Comparison of ENCODE assay signal across 1 cellular context in genomic region chr12:95336387-95337067, GRCh38.
A peak's percentile ranks its signal among the peaks of the same experiment; 100 is the strongest.
TF ChIP-seq lines count a peak whose summit lies in the region.

No MANE protein-coding gene starts in this region.

TF ChIP-seq in HepG2, 621 proteins besides CTCF, POLR2A, EP300 and RAD21 (continued from another document and continues in another):
- TF ChIP-seq NAIF1 (CRISPR knock-in tag; IDR thresholded peaks at IDR 0.05; ENCODE audit: borderline replicate concordance) (no peak), ZNF737 (CRISPR knock-in tag; IDR thresholded peaks at IDR 0.05; ENCODE audit: borderline replicate concordance) (no peak), NCOR1 (IDR thresholded peaks at IDR 0.05; ENCODE audit: borderline replicate concordance, low read length) (no peak), SOX13 (IDR thresholded peaks at IDR 0.05) (no peak), SOX13 (CRISPR knock-in tag; conservative IDR thresholded peaks at IDR 0.05 in 1 of 2, IDR thresholded peaks at IDR 0.05 in 1 of 2) (peak in 1 of 2 experiments; percentile 43; a peak in 1 of 4 replicates), ZNF616 (CRISPR knock-in tag; IDR thresholded peaks at IDR 0.05; ENCODE audit: low read depth) (no peak), MIER3 (CRISPR knock-in tag; IDR thresholded peaks at IDR 0.05; ENCODE audit: borderline replicate concordance) (peak; percentile 18; the same call in 1 of the 2 replicates), RFXAP (CRISPR knock-in tag; IDR thresholded peaks at IDR 0.05; ENCODE audit: borderline replicate concordance) (no peak), ZNF879 (CRISPR knock-in tag; IDR thresholded peaks at IDR 0.05) (no peak), ARHGAP35 (CRISPR knock-in tag; IDR thresholded peaks at IDR 0.05; ENCODE audit: borderline replicate concordance) (no peak), PHF21A (CRISPR knock-in tag; IDR thresholded peaks at IDR 0.05) (no peak), PHF5A (CRISPR knock-in tag; IDR thresholded peaks at IDR 0.05; ENCODE audit: low read depth, unreplicated experiment) (no peak), ARID2 (CRISPR knock-in tag; IDR thresholded peaks at IDR 0.05; ENCODE audit: borderline replicate concordance) (no peak), EZH2 (conservative IDR thresholded peaks at IDR 0.05; ENCODE audit: low read depth, low read length) (no peak), PTBP1 (IDR thresholded peaks at IDR 0.05; ENCODE audit: low read depth, low read length, poor library complexity, severe bottlenecking) (no peak), DMAP1 (CRISPR knock-in tag; IDR thresholded peaks at IDR 0.05) (no peak), AHDC1 (CRISPR knock-in tag; IDR thresholded peaks at IDR 0.05; ENCODE audit: borderline replicate concordance) (no peak), DMTF1 (CRISPR knock-in tag; IDR thresholded peaks at IDR 0.05) (no peak), JDP2 (CRISPR knock-in tag; IDR thresholded peaks at IDR 0.05; ENCODE audit: borderline replicate concordance) (no peak), XRCC5 (optimal IDR thresholded peaks at IDR 0.05; ENCODE audit: low read length) (peak; percentile 76), ZNF747 (CRISPR knock-in tag; IDR thresholded peaks at IDR 0.05; ENCODE audit: borderline replicate concordance) (no peak), BCL6 (CRISPR knock-in tag; IDR thresholded peaks at IDR 0.05) (peak; percentile 17; the same call in 1 of the 2 replicates), ZNF232 (CRISPR knock-in tag; IDR thresholded peaks at IDR 0.05; ENCODE audit: borderline replicate concordance) (no peak), ZNF572 (CRISPR knock-in tag; IDR thresholded peaks at IDR 0.05) (no peak), ASH2L (IDR thresholded peaks at IDR 0.05; ENCODE audit: insufficient read length, low read depth, low read length) (no peak), ZNF556 (CRISPR knock-in tag; IDR thresholded peaks at IDR 0.05; ENCODE audit: borderline replicate concordance) (no peak), STAT5B (CRISPR knock-in tag; IDR thresholded peaks at IDR 0.05) (no peak), NBN (conservative IDR thresholded peaks at IDR 0.05) (no peak), ZNF768 (CRISPR knock-in tag; IDR thresholded peaks at IDR 0.05) (no peak), PCBP2 (optimal IDR thresholded peaks at IDR 0.05; ENCODE audit: low read depth, low read length, poor library complexity, severe bottlenecking) (no peak), ZIK1 (CRISPR knock-in tag; IDR thresholded peaks at IDR 0.05; ENCODE audit: borderline replicate concordance, low read depth) (no peak), NFYB (CRISPR knock-in tag; IDR thresholded peaks at IDR 0.05) (no peak), ZNF3 (CRISPR knock-in tag; IDR thresholded peaks at IDR 0.05) (no peak), ZNF451 (CRISPR knock-in tag; IDR thresholded peaks at IDR 0.05) (no peak), KDM1A (CRISPR knock-in tag; IDR thresholded peaks at IDR 0.05) (no peak), MLLT10 (CRISPR knock-in tag; IDR thresholded peaks at IDR 0.05) (no peak), SCMH1 (CRISPR knock-in tag; IDR thresholded peaks at IDR 0.05; ENCODE audit: borderline replicate concordance) (no peak), ZNF589 (CRISPR knock-in tag; conservative IDR thresholded peaks at IDR 0.05) (no peak), ZNF552 (CRISPR knock-in tag; IDR thresholded peaks at IDR 0.05; ENCODE audit: borderline replicate concordance) (no peak), KMT2A (CRISPR knock-in tag; IDR thresholded peaks at IDR 0.05) (no peak), DR1 (CRISPR knock-in tag; IDR thresholded peaks at IDR 0.05) (no peak), NR2F2 (IDR thresholded peaks at IDR 0.05; ENCODE audit: borderline replicate concordance, low read depth) (no peak), ZNF629 (CRISPR knock-in tag; conservative IDR thresholded peaks at IDR 0.05) (no peak), YEATS4 (CRISPR knock-in tag; IDR thresholded peaks at IDR 0.05; ENCODE audit: borderline replicate concordance) (no peak), MTF2 (CRISPR knock-in tag; IDR thresholded peaks at IDR 0.05; ENCODE audit: borderline replicate concordance) (no peak), NR2F1 (CRISPR knock-in tag; IDR thresholded peaks at IDR 0.05) (no peak), SSRP1 (CRISPR knock-in tag; IDR thresholded peaks at IDR 0.05) (0 out of 2 replicates have a peak, but pooled peaks have one; percentile 35), MED13 (CRISPR knock-in tag; IDR thresholded peaks at IDR 0.05) (no peak), CEBPG (CRISPR knock-in tag; IDR thresholded peaks at IDR 0.05) (0 out of 2 replicates have a peak, but pooled peaks have one; percentile 10), ZNF12 (CRISPR knock-in tag; IDR thresholded peaks at IDR 0.05) (0 out of 2 replicates have a peak, but pooled peaks have one; percentile 40), RARA (CRISPR knock-in tag; IDR thresholded peaks at IDR 0.05) (no peak), HNRNPL (IDR thresholded peaks at IDR 0.05; ENCODE audit: low read depth, low read length) (no peak), ZNF850 (CRISPR knock-in tag; conservative IDR thresholded peaks at IDR 0.05) (no peak), SRY (CRISPR knock-in tag; IDR thresholded peaks at IDR 0.05) (no peak), ZNF670 (CRISPR knock-in tag; IDR thresholded peaks at IDR 0.05; ENCODE audit: borderline replicate concordance) (no peak)
- TF ChIP-seq, protein P1, sequence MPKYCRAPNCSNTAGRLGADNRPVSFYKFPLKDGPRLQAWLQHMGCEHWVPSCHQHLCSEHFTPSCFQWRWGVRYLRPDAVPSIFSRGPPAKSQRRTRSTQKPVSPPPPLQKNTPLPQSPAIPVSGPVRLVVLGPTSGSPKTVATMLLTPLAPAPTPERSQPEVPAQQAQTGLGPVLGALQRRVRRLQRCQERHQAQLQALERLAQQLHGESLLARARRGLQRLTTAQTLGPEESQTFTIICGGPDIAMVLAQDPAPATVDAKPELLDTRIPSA (CRISPR knock-in tag; IDR thresholded peaks at IDR 0.05; ENCODE audit: borderline replicate concordance) = no peak
- TF ChIP-seq, protein P2, sequence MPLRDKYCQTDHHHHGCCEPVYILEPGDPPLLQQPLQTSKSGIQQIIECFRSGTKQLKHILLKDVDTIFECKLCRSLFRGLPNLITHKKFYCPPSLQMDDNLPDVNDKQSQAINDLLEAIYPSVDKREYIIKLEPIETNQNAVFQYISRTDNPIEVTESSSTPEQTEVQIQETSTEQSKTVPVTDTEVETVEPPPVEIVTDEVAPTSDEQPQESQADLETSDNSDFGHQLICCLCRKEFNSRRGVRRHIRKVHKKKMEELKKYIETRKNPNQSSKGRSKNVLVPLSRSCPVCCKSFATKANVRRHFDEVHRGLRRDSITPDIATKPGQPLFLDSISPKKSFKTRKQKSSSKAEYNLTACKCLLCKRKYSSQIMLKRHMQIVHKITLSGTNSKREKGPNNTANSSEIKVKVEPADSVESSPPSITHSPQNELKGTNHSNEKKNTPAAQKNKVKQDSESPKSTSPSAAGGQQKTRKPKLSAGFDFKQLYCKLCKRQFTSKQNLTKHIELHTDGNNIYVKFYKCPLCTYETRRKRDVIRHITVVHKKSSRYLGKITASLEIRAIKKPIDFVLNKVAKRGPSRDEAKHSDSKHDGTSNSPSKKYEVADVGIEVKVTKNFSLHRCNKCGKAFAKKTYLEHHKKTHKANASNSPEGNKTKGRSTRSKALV (CRISPR knock-in tag; IDR thresholded peaks at IDR 0.05) = no peak
- TF ChIP-seq, protein P3, sequence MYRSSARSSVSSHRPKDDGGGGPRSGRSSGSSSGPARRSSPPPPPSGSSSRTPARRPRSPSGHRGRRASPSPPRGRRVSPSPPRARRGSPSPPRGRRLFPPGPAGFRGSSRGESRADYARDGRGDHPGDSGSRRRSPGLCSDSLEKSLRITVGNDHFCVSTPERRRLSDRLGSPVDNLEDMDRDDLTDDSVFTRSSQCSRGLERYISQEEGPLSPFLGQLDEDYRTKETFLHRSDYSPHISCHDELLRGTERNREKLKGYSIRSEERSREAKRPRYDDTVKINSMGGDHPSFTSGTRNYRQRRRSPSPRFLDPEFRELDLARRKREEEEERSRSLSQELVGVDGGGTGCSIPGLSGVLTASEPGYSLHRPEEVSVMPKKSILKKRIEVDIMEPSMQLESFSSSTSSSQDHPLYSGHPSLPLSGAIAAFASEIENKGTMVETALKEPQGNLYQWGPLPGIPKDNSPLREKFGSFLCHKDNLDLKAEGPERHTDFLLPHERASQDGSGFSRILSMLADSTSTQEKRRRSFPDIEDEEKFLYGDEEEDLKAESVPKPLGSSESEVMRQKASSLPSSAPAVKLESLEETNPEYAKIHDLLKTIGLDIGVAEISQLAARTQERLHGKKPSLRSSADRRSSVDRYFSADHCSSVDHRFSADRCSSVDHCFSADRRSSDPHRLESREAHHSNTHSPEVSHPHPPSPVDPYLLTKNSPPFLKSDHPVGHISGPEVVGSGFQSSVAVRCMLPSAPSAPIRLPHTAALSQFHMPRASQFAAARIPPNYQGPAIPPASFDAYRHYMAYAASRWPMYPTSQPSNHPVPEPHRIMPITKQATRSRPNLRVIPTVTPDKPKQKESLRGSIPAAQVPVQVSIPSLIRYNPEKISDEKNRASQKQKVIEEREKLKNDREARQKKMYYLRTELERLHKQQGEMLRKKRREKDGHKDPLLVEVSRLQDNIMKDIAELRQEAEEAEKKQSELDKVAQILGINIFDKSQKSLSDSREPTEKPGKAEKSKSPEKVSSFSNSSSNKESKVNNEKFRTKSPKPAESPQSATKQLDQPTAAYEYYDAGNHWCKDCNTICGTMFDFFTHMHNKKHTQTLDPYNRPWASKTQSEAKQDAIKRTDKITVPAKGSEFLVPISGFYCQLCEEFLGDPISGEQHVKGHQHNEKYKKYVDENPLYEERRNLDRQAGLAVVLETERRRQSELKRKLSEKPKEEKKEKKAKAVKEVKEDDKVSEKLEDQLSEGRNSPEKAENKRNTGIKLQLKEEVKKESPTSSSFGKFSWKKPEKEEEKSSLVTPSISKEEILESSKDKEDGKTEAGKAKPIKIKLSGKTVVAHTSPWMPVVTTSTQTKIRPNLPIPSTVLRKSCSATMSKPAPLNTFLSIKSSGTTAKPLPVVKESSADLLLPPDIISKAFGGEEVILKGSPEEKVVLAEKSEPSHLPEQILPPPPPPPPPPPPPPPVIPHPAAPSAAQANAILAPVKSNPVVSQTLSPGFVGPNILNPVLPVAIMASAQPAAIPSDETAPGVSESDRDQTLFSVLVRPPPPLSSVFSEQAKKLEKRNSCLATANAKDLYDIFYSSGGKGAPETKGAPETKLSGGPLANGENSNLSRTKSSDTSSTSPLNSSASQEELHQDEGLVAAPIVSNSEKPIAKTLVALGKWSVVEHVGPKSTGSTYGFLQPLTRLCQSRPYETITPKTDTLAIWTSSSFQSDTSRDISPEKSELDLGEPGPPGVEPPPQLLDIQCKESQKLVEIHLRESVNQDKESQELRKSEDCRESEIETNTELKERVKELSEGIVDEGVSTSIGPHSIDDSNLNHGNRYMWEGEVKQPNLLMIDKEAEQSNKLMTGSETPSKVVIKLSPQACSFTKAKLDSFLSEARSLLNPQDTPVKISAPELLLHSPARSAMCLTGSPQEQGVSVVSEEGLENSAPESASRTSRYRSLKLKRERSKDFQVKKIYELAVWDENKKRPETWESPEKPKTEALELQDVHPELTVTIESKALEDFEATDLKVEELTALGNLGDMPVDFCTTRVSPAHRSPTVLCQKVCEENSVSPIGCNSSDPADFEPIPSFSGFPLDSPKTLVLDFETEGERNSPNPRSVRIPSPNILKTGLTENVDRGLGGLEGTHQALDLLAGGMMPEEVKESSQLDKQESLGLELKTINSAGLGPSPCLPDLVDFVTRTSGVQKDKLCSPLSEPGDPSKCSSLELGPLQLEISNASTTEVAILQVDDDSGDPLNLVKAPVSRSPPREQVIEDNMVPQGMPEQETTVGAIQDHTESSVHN (CRISPR knock-in tag; IDR thresholded peaks at IDR 0.05) = no peak
